ENCODE assay signal across 14 cellular contexts in the genomic region with DNA sequence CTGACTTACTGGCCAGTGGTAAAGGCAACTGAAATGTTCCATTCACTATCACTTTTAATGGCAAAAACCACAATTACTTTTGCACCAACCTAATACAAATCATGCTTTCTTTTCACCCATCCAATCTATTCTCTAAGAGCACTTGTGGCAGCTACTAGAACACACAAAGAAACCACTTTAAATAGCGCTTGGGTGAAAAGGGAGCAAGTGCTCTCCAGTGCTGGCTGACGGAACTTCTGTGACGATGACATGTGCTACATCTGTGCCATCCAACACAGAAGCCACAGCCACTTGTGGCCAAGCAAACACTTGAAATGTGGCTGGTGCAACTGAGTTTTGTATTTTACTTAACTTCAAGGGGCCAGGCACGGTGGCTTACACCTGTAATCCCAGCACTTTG. TPM values are rescaled to one million over a fixed set of nuclear protein-coding genes. Genes with fewer than 3 reads are reported as not detected.
DNase-seq lines count a peak whose midpoint lies in the region; ATAC-seq and TF ChIP-seq lines count a peak whose summit lies in the region.
"Had no signal": no experiment of that assay in that cellular context is flagged by ENCODE, and none has a peak within 500 bp of the region (broad histone marks: within the 10 kb centered on the region; RNA-seq: fewer than 3 reads in every experiment).

No MANE protein-coding gene starts in this region.

- H3K9me3 ChIP-seq in upper lobe of left lung: no peaks in the 10 kb centered on the region
- H3K9me3 ChIP-seq in MG63: no peaks in the 10 kb centered on the region
- H3K9me3 ChIP-seq: prostate gland had no signal

- no peaks in the 10 kb centered on the region for H3K27me3 Mint-ChIP-seq in activated T-cell treated with anti-CD3 and anti-CD28 coated beads, Interleukin-2, amount 50 U/mL, for 24 hours
- H3K27me3 Mint-ChIP-seq in activated T-cell treated with anti-CD3 and anti-CD28 coated beads, Interleukin-2, amount 50 U/mL, for 4 hours (ENCODE audit: low read depth): no peaks in the 10 kb centered on the region
- H3K27me3 Mint-ChIP-seq: type B pancreatic cell had no signal

- H3K4me3 Mint-ChIP-seq in activated T-cell treated with anti-CD3 and anti-CD28 coated beads, Interleukin-2, amount 50 U/mL, for 24 hours: no peak overlapping the region
- no peak overlapping the region for H3K4me3 Mint-ChIP-seq in activated T-cell treated with anti-CD3 and anti-CD28 coated beads, Interleukin-2, amount 50 U/mL, for 4 hours
- H3K4me3 Mint-ChIP-seq: WTC11 had no signal

- TF ChIP-seq EP300 in upper lobe of left lung (IDR thresholded peaks at IDR 0.05): peak in 3 of 4 donors; percentile 8 to 92 (median 15)

- H3K36me3 Mint-ChIP-seq in activated T-cell treated with anti-CD3 and anti-CD28 coated beads, Interleukin-2, amount 50 U/mL, for 24 hours (ENCODE audit: low read depth): peaks cover 2% of the 10 kb centered on the region
- H3K36me3 Mint-ChIP-seq in activated T-cell treated with anti-CD3 and anti-CD28 coated beads, Interleukin-2, amount 50 U/mL, for 4 hours (ENCODE audit: insufficient read depth): peaks cover 4% of the 10 kb centered on the region
- H3K36me3 Mint-ChIP-seq: WTC11 had no signal

- peaks cover 85 to 93% (median 89%) of the 10 kb centered on the region in 4 donors for H3K4me1 ChIP-seq in upper lobe of left lung
- H3K4me1 ChIP-seq: prostate gland had no signal

- DNase-seq in activated T-cell treated with anti-CD3 and anti-CD28 coated beads, Interleukin-2, amount 50 U/mL, for 24 hours: no peak
- DNase-seq in activated T-cell treated with anti-CD3 and anti-CD28 coated beads, Interleukin-2, amount 50 U/mL, for 4 hours: no peak
- DNase-seq in NCI-H345 (lab: John Stamatoyannopoulos, UW) (peak; percentile 83), myocyte (ENCODE audit: low read depth) (peak; percentile 79), upper lobe of left lung (peak in 1 of 2 donors; percentile 89), MG63 (no peak), HPDE6-E6E7 (ENCODE audit: extremely low spot score) (no peak), NAMALWA (ENCODE audit: low spot score) (no peak)
- DNase-seq: activated T-cell treated with anti-CD3 and anti-CD28 coated beads for 4 hours, caudate nucleus, NCI-H1694 had no signal

- no peak for ATAC-seq in activated T-cell treated with anti-CD3 and anti-CD28 coated beads, Interleukin-2, amount 50 U/mL, for 4 hours
- ATAC-seq in upper lobe of left lung (ENCODE audit: low FRiP score in 2 of 2): peak in 1 of 2 donors; percentile 76

- 57 to 70% methylated on average over 3 to 4 of the region's 4 CpGs for WGBS in upper lobe of left lung, 2 donors

- TF ChIP-seq CTCF in upper lobe of left lung (IDR thresholded peaks at IDR 0.05): no peak

- H3K36me3 ChIP-seq in upper lobe of left lung (peaks cover 0 to 7% (median 0%) of the 10 kb centered on the region in 4 donors), MG63 (no peaks in the 10 kb centered on the region)
- H3K36me3 ChIP-seq: prostate gland had no signal

- TF ChIP-seq POLR2A in upper lobe of left lung (IDR thresholded peaks at IDR 0.05): no peak

- no peaks in the 10 kb centered on the region for H3K9me3 Mint-ChIP-seq in activated T-cell treated with anti-CD3 and anti-CD28 coated beads, Interleukin-2, amount 50 U/mL, for 24 hours
- no peaks in the 10 kb centered on the region for H3K9me3 Mint-ChIP-seq in activated T-cell treated with anti-CD3 and anti-CD28 coated beads, Interleukin-2, amount 50 U/mL, for 4 hours
- H3K9me3 Mint-ChIP-seq: type B pancreatic cell, WTC11 had no signal

- H3K4me3 ChIP-seq in upper lobe of left lung: no peak overlapping the region
- no peak overlapping the region for H3K4me3 ChIP-seq in MG63
- H3K4me3 ChIP-seq: prostate gland had no signal

- H3K27ac Mint-ChIP-seq in activated T-cell treated with anti-CD3 and anti-CD28 coated beads, Interleukin-2, amount 50 U/mL, for 24 hours: peak overlapping the region; percentile 29
- H3K27ac Mint-ChIP-seq: WTC11 had no signal

- no peaks in the 10 kb centered on the region for H3K27me3 ChIP-seq in upper lobe of left lung
- H3K27me3 ChIP-seq in MG63: no peaks in the 10 kb centered on the region

- peaks cover 87% of the 10 kb centered on the region for H3K4me1 Mint-ChIP-seq in activated T-cell treated with anti-CD3 and anti-CD28 coated beads, Interleukin-2, amount 50 U/mL, for 24 hours (ENCODE audit: low read depth)
- H3K4me1 Mint-ChIP-seq in activated T-cell treated with anti-CD3 and anti-CD28 coated beads, Interleukin-2, amount 50 U/mL, for 4 hours (ENCODE audit: low read depth): peaks cover 87% of the 10 kb centered on the region

- H3K27ac ChIP-seq in upper lobe of left lung: peak overlapping the region in 3 of 4 donors; percentile 40 to 81 (median 61)
- H3K27ac ChIP-seq: prostate gland had no signal

RNA-seq across cellular contexts. Expression of gene SH3BP5, which starts 18.9 kb away (rescaled TPM):
- total RNA-seq in activated T-cell treated with anti-CD3 and anti-CD28 coated beads, Interleukin-2, amount 50 U/mL, for 4 hours: 10 to 100 TPM; 11.1 to 26.1 (median 12.9) TPM
- 12.2 and 13.6 TPM in 2 replicates for total RNA-seq in myocyte
- 40.8 TPM for polyA plus RNA-seq in myocyte (2012)
- total RNA-seq in upper lobe of left lung: 100 to 1,000 TPM in 2 of 6 donors, 10 to 100 TPM in 4; 83.8 to 150 (median 94.7) TPM
- total RNA-seq in MG63 (2014; rRNA removed; shearing (Covaris generic); ENCODE audit: low replicate concordance): 2.8 and 3.1 TPM in 2 replicates

Comparison
In these comparisons a context has a peak if more than half of its experiments do, and no peak if none do; other contexts are left out.
1. DNase-seq: peak in NCI-H345 (single experiment) and myocyte (single experiment); none in activated T-cell treated with anti-CD3 and anti-CD28 coated beads, Interleukin-2, amount 50 U/mL, for 24 hours (single experiment), activated T-cell treated with anti-CD3 and anti-CD28 coated beads, Interleukin-2, amount 50 U/mL, for 4 hours (single experiment), MG63 (single experiment), HPDE6-E6E7 (single experiment) and NAMALWA (single experiment).